ENCODE assay signal across 8 cellular contexts in the genomic region with DNA sequence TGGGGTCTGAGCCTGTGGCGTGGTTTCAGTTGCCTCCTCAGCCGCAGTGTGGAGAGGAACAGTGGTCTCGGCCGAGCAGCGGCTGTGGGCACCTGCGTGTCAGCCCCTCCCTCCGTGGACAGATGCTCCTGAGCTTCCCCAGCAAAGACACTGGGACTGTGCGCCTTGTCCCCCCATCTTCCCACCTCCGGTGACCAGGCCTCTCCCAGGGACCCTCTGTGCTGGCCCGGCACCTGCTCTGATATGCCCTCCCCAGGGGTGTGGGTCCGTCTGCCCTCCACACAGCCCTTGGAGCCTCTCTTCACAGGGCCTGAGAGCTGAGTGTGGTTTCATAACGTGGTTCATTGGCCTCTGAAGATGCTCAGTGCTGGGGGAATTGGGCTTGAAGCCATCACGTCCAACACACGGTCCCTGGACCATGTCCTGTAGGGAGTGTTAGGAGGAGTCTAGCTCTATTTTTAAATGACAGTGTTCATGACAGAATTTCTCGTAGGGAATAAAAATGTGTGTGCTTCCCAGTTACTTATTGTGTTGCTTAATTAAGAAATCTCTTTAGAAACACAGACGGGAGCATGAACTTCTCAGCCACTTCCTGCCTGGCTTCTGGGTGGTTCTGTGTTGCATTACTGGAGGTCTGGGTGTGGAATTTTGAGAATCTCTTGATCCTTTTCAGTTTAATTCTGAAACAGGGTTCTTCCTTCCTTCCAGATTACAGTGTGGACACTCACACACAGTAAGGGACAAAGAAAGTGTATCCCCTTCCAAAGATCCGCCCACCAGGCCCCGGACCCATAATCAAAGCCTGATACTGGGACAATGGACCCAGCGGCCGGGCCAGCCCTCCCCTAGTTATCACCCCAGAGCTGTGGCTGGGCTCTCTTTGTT.
DNase-seq lines count a peak whose midpoint lies in the region; ATAC-seq lines count a peak whose summit lies in the region.

No MANE protein-coding gene starts in this region.

- DNase-seq in AG08395 (ENCODE audit: low spot score) (peak; percentile 56), caudate nucleus (lab: John Stamatoyannopoulos, UW) (no peak), D341Med (ENCODE audit: low spot score) (no peak), NCI-H82 treated with DMSO at 0.1 percent for 48 hours (lab: John Stamatoyannopoulos, UW; ENCODE audit: unreplicated experiment) (no peak), T1000 (lab: John Stamatoyannopoulos, UW) (no peak)

- no peaks in the 10 kb centered on the region for H3K9me3 ChIP-seq in muscle layer of duodenum (ENCODE audit: control insufficient read depth in 1 of 2, low read length in 2 of 2)

- peak overlapping the region; percentile 94 for H3K27ac ChIP-seq in caudate nucleus (ENCODE audit: low read depth, low read length)
- peak overlapping the region; percentile 75 for H3K27ac ChIP-seq in muscle layer of duodenum (ENCODE audit: low read length)

- H3K4me1 ChIP-seq in muscle layer of duodenum (ENCODE audit: control insufficient read depth in 1 of 2, insufficient read depth in 2 of 2, low read length in 2 of 2) = peaks cover 0 to 27% of the 10 kb centered on the region in 2 donors

- ATAC-seq in HG03103 (IDR thresholded peaks at IDR 0.05; ENCODE audit: low read depth, unreplicated experiment) (peak; percentile 64), HG03108 (IDR thresholded peaks at IDR 0.05; ENCODE audit: unreplicated experiment) (no peak)

- peaks cover 3 to 10% of the 10 kb centered on the region in 2 donors for H3K36me3 ChIP-seq in muscle layer of duodenum (ENCODE audit: control insufficient read depth in 1 of 2, insufficient read depth in 2 of 2, low read length in 2 of 2)

- no peaks in the 10 kb centered on the region for H3K27me3 ChIP-seq in muscle layer of duodenum (ENCODE audit: low read depth, low read length)

- H3K4me3 ChIP-seq in muscle layer of duodenum (ENCODE audit: low read depth in 1 of 2, low read length in 2 of 2) = peak overlapping the region in 1 of 2 donors; percentile 66
